ENCODE assay signal across 21 cellular contexts in the genomic region with DNA sequence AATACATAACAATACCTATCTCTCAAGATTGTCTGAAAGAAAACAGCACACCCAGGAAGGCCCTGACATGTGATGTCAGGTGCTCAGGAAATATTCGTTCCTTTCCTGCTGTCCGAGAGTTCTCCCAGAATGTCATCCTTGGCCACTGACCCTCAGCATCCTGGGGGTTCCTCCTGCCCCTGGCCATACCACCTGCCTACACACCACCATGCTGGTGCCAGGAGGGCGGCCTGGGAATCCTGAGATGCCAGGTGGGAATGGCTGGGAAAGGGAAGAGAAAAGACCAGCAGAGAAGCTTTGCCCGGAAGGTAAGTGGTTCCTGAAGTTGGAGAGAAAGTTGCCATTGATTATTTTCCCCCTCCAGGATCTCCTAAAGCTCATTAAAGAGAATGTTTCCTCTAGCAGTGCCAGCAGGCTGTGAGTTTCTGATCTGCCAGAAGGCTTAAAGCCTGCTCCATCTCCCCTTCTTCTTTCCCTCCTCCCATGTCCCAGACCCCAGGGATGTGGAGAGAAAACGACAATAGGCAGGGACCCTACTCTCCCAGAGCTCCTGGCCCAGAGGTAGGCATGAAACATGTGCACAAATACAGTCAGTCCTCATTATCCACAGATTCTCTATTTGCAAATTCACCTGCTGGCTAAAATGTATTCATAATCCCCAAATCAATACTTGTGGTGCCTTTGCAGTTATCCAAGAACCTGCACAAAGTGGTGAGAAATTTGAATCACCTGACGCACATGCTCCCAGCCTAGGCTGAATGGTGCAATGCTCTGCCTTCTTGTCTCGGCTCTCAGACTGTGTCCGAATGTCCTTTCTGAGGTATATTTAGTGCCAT.
"Had no signal": no experiment of that assay in that cellular context is flagged by ENCODE, and none has a peak within 500 bp of the region (broad histone marks: within the 10 kb centered on the region; RNA-seq: fewer than 3 reads in every experiment).

No MANE protein-coding gene starts in this region.

- H2AFZ ChIP-seq: parathyroid adenoma had no signal

- H3K9ac ChIP-seq: parathyroid adenoma had no signal

- H3K4me1 ChIP-seq: parathyroid adenoma, psoas muscle, right lobe of liver, sigmoid colon, vagina had no signal

- H3K4me3 ChIP-seq: ovary, psoas muscle, right lobe of liver, sigmoid colon, stomach, thoracic aorta, thyroid gland, tibial nerve, upper lobe of left lung, vagina had no signal

- H3K9me3 ChIP-seq: ovary, psoas muscle, right lobe of liver, sigmoid colon, stomach, thoracic aorta, thyroid gland, tibial nerve, upper lobe of left lung, vagina had no signal

- H3K27ac ChIP-seq: ovary, parathyroid adenoma, psoas muscle, right lobe of liver, sigmoid colon, stomach, thoracic aorta, thyroid gland, tibial nerve, upper lobe of left lung, vagina had no signal

- H3K27me3 ChIP-seq: ovary, right lobe of liver, thyroid gland, tibial nerve, upper lobe of left lung, vagina had no signal

- H3K36me3 ChIP-seq: ovary, right lobe of liver, sigmoid colon, stomach, thoracic aorta, thyroid gland, tibial nerve, upper lobe of left lung, vagina had no signal

- DNase-seq: naive thymus-derived CD4-positive, alpha-beta T cell; natural killer cell; occipital lobe; ovary; psoas muscle; right cardiac atrium; right lobe of liver; sigmoid colon; small intestine; stimulated activated CD4-positive, alpha-beta T cell treated with anti-CD3 and anti-CD28 coated beads, Interleukin-12 subunit alpha, Interleukin-12 subunit beta, amount 100 ng/mL, for 4 hours; stimulated activated CD4-positive, alpha-beta T cell treated with anti-CD3 and anti-CD28 coated beads, Interleukin-1b, Interleukin-23, amount 100 ng/mL, for 48 hours; stimulated activated CD4-positive, alpha-beta T cell treated with anti-CD3 and anti-CD28 coated beads, Interleukin-4, amount 100 ng/mL, for 24 hours; stimulated activated naive B cell treated with anti-CD40 and anti-IgM and Interleukin-4, amounts not matched to agents 10 μg/mL and 1 μg/mL and 100 μg/mL, for 72 hours; stimulated activated naive CD4-positive, alpha-beta T cell treated with Interleukin-2 at 50 U/mL for 16 hours; stomach; thyroid gland; upper lobe of left lung had no signal
